Comparison of ENCODE assay signal across 1 cellular context in the genomic region with DNA sequence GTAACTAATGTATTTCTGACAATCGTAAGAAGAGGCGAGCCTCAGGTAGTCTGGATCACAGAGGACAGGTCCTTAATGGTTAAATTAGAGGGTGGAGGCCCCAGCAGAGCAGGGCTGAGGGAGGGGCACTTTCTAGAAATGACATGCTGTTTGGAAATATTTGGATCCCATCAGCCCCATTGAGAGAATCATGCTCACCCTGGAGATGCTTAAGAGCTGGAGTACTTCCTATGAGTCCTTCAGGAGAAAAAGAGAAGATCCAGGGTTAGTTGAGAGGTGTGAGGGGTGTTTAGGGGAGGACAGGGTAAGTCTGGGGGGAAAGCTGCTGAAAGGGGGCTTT.
TF ChIP-seq lines count a peak whose summit lies in the region.

No MANE protein-coding gene starts in this region.

TF ChIP-seq in endothelial cell of umbilical vein, 7 proteins besides CTCF, POLR2A, EP300 and RAD21 (continued from another document):
- TF ChIP-seq, protein P1, sequence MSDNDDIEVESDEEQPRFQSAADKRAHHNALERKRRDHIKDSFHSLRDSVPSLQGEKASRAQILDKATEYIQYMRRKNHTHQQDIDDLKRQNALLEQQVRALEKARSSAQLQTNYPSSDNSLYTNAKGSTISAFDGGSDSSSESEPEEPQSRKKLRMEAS (IDR thresholded peaks at IDR 0.05; ENCODE audit: insufficient read depth, insufficient read length) = no peak
- TF ChIP-seq MYC (IDR thresholded peaks at IDR 0.05; ENCODE audit: low read depth, low read length) = no peak
